Comparison of ENCODE assay signal across 9 cellular contexts in the genomic region with DNA sequence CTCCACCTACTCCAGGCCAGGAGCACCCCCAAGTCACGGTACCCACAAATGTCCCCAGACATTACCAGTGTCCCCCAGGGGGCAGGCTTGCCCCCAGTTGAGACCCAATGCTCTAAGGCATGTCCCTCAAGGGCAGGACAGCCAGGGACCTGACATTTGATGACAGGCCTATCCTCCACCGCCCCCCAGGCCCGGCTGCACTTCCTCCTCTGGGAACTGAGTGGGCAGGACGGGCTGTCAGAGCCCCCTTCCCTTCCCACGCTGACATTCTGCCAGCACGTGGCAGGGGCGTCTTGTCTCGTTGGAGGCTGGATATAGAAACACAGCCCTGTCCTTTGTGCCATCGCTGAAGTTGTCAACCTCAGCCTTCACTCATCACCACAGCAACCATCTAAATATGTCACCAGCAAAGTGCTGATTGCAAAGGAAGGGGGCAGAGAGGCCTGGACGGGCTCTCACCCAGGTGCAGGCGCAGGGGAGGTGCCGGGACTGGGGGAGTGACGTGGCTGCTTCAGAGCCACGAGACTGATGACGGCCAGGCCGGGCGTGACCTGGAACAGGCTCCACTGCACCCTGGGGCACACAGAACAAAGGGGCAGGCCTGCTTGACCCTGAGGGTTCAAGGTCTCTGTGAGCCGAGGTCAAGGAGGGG. TPM values are rescaled to one million over a fixed set of nuclear protein-coding genes. Genes with fewer than 3 reads are reported as not detected.
A peak's percentile ranks its signal among the peaks of the same experiment; 100 is the strongest.
DNase-seq lines count a peak whose midpoint lies in the region; ATAC-seq and TF ChIP-seq lines count a peak whose summit lies in the region.
"Had no signal": no experiment of that assay in that cellular context is flagged by ENCODE, and none has a peak within 500 bp of the region (broad histone marks: within the 10 kb centered on the region; RNA-seq: fewer than 3 reads in every experiment).

No MANE protein-coding gene starts in this region.

- no peak overlapping the region for H3K4me3 ChIP-seq in body of pancreas
- H3K4me3 ChIP-seq in neural cell (ENCODE audit: low read length), result peak overlapping the region; percentile 37

- H3F3A ChIP-seq in neural cell (ENCODE audit: insufficient read depth, low read length, poor library complexity, severe bottlenecking), result no peaks in the 10 kb centered on the region

- peak; percentile 74 for TF ChIP-seq EP300 in neural cell (conservative IDR thresholded peaks at IDR 0.05; ENCODE audit: poor library complexity, severe bottlenecking)

- TF ChIP-seq POLR2A in body of pancreas (IDR thresholded peaks at IDR 0.05), result no peak

- DNase-seq in body of pancreas (peak in 3 of 4 donors; percentile 20 to 35 (median 32)), NCI-H1694 treated with DMSO at 0.1 percent for 48 hours (lab: John Stamatoyannopoulos, UW) (no peak), amniotic stem cell (lab: John Stamatoyannopoulos, UW) (no peak)
- DNase-seq in central memory CD4-positive, alpha-beta T cell, result no peak
- no peak for DNase-seq in activated effector memory CD4-positive, alpha-beta T cell treated with Interleukin-2 at 50 U/mL for 16 hours
- DNase-seq: activated T-cell treated with anti-CD3 and anti-CD28 coated beads for 4 hours had no signal

- no peak for TF ChIP-seq RAD21 in neural cell (conservative IDR thresholded peaks at IDR 0.05)

- H3K4me1 ChIP-seq in body of pancreas, result no peaks in the 10 kb centered on the region

- H3K9ac ChIP-seq in neural cell (ENCODE audit: low read length), result peak overlapping the region; percentile 40

- H3K79me2 ChIP-seq in neural cell (replicated peaks; ENCODE audit: insufficient read depth, low read length), result no peaks in the 10 kb centered on the region

- no peak for TF ChIP-seq CTCF in body of pancreas (IDR thresholded peaks at IDR 0.05)
- no peak for TF ChIP-seq CTCF in neural cell (IDR thresholded peaks at IDR 0.05; ENCODE audit: poor library complexity, severe bottlenecking)

- H3K27ac ChIP-seq in body of pancreas (no peak overlapping the region), neural cell (ENCODE audit: low read length) (peak overlapping the region; percentile 65)

- intact Hi-C loops in body of pancreas (cut with DNase I), result loop anchor here (10.0 kb wide), 1 partner anchor 481 kb away; no protein-coding TSS in a partner anchor

- H3K9me3 ChIP-seq in body of pancreas (no peaks in the 10 kb centered on the region), neural cell (ENCODE audit: low read length) (no peaks in the 10 kb centered on the region)

- H3K27me3 ChIP-seq in body of pancreas, result no peaks in the 10 kb centered on the region
- no peaks in the 10 kb centered on the region for H3K27me3 ChIP-seq in neural cell (ENCODE audit: insufficient read depth, low read depth, low read length)

- H3K36me3 ChIP-seq in body of pancreas (replicated peaks in 1 of 2; ENCODE audit: insufficient read depth in 1 of 2, low read depth in 2 of 2), result no peaks in the 10 kb centered on the region
- no peaks in the 10 kb centered on the region for H3K36me3 ChIP-seq in neural cell (ENCODE audit: insufficient read depth, low read length)

- peak; percentile 88 for ATAC-seq in GM18498 (IDR thresholded peaks at IDR 0.05; ENCODE audit: unreplicated experiment)
- peak; percentile 61 for ATAC-seq in HG02870 (IDR thresholded peaks at IDR 0.05; ENCODE audit: unreplicated experiment)
- ATAC-seq in body of pancreas, result no peak

- H3K9me2 ChIP-seq in neural cell (ENCODE audit: insufficient read depth, low read length), result no peaks in the 10 kb centered on the region

- WGBS in body of pancreas, 2 donors, result 69 to 88% methylated on average over 9 to 18 of the region's 18 CpGs

- H4K20me1 ChIP-seq in neural cell (ENCODE audit: insufficient read depth), result no peaks in the 10 kb centered on the region

- no peak overlapping the region for H2AFZ ChIP-seq in neural cell (ENCODE audit: low read depth, low read length)

- H3K4me2 ChIP-seq in neural cell (ENCODE audit: low read length), result peak overlapping the region; percentile 6

TF ChIP-seq in neural cell, 6 proteins besides CTCF, POLR2A, EP300 and RAD21:
- TF ChIP-seq POLR2AphosphoS5 (IDR thresholded peaks at IDR 0.05), result peak; percentile 27
- TF ChIP-seq, protein P1, sequence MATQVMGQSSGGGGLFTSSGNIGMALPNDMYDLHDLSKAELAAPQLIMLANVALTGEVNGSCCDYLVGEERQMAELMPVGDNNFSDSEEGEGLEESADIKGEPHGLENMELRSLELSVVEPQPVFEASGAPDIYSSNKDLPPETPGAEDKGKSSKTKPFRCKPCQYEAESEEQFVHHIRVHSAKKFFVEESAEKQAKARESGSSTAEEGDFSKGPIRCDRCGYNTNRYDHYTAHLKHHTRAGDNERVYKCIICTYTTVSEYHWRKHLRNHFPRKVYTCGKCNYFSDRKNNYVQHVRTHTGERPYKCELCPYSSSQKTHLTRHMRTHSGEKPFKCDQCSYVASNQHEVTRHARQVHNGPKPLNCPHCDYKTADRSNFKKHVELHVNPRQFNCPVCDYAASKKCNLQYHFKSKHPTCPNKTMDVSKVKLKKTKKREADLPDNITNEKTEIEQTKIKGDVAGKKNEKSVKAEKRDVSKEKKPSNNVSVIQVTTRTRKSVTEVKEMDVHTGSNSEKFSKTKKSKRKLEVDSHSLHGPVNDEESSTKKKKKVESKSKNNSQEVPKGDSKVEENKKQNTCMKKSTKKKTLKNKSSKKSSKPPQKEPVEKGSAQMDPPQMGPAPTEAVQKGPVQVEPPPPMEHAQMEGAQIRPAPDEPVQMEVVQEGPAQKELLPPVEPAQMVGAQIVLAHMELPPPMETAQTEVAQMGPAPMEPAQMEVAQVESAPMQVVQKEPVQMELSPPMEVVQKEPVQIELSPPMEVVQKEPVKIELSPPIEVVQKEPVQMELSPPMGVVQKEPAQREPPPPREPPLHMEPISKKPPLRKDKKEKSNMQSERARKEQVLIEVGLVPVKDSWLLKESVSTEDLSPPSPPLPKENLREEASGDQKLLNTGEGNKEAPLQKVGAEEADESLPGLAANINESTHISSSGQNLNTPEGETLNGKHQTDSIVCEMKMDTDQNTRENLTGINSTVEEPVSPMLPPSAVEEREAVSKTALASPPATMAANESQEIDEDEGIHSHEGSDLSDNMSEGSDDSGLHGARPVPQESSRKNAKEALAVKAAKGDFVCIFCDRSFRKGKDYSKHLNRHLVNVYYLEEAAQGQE (IDR thresholded peaks at IDR 0.05; ENCODE audit: borderline replicate concordance), result no peak
- TF ChIP-seq EZH2 (IDR thresholded peaks at IDR 0.05; ENCODE audit: borderline replicate concordance, insufficient read depth, low read length, poor library complexity, severe bottlenecking), result no peak
- no peak for TF ChIP-seq TAF1 (IDR thresholded peaks at IDR 0.05; ENCODE audit: low read depth)
- TF ChIP-seq MXI1 (conservative IDR thresholded peaks at IDR 0.05; ENCODE audit: poor library complexity, severe bottlenecking), result no peak
- no peak for TF ChIP-seq SMC3 (conservative IDR thresholded peaks at IDR 0.05; ENCODE audit: poor library complexity)

RNA-seq across cellular contexts. Expression of gene GNG7, which starts 38.4 kb away (rescaled TPM):
- total RNA-seq in body of pancreas, result 10 to 100 TPM in 1 of 2 donors, 1 to 10 TPM in 1; 5.7 to 12.9 TPM
- 3.0 and 3.6 TPM in 2 replicates for polyA plus RNA-seq in neural cell
- polyA minus RNA-seq in neural cell, result 6.1 and 7.8 TPM in 2 replicates

RNA-seq across cellular contexts. Expression of gene DIRAS1, which starts 57.1 kb away (rescaled TPM):
- 1 to 10 TPM in 1 of 2 donors, under 1 TPM in 1; 0.78 to 4.9 TPM for total RNA-seq in body of pancreas
- 39.8 and 59.1 TPM in 2 replicates for polyA plus RNA-seq in neural cell
- polyA minus RNA-seq in neural cell, result 51.2 and 54.0 TPM in 2 replicates

Comparison
In these comparisons a context has a peak if more than half of its experiments do, and no peak if none do; other contexts are left out.
1. DNase-seq: peak in body of pancreas (3 of 4); none in NCI-H1694 treated with DMSO at 0.1 percent for 48 hours (single experiment), central memory CD4-positive, alpha-beta T cell (single experiment), activated effector memory CD4-positive, alpha-beta T cell treated with Interleukin-2 at 50 U/mL for 16 hours (single experiment) and amniotic stem cell (single experiment).